Comparison of ENCODE assay signal across 13 cellular contexts in the genomic region with DNA sequence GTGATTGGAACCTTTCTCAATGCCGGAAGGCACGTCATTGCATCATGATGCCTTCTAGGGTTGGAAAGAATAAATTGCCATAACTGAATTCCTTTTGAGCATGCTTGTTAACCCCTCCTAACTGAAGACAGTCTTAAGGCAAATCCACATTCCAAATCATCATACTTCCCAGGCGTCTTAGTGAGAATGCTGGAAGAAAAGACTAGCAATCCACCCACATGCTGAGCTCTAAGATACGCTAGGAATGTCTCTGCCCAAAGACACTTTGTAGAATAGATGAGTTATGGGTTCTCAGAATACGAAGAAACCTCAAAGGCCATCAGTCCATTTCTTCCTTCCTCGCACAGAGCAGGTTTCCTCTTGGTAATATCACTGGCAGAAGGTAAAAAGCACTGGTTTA.
A peak's percentile ranks its signal among the peaks of the same experiment; 100 is the strongest.
DNase-seq lines count a peak whose midpoint lies in the region; TF ChIP-seq lines count a peak whose summit lies in the region.
"Had no signal": no experiment of that assay in that cellular context is flagged by ENCODE, and none has a peak within 500 bp of the region (broad histone marks: within the 10 kb centered on the region; RNA-seq: fewer than 3 reads in every experiment).

No MANE protein-coding gene starts in this region.

- H4K20me1 ChIP-seq in Karpas-422 (ENCODE audit: insufficient read depth, low read depth, low read length) = no peaks in the 10 kb centered on the region

- H3K27me3 ChIP-seq in HUES64 (ENCODE audit: insufficient read depth, low read length) (no peaks in the 10 kb centered on the region), esophagus muscularis mucosa (no peaks in the 10 kb centered on the region), iPS DF 6.9 (ENCODE audit: control insufficient read depth, insufficient read depth, low read length) (no peaks in the 10 kb centered on the region), Karpas-422 (ENCODE audit: low read length) (no peaks in the 10 kb centered on the region)

- H3K36me3 ChIP-seq in HUES64 (ENCODE audit: insufficient read depth, low read length) (peaks cover 5% of the 10 kb centered on the region; the same call in 1 of the 2 replicates), esophagus muscularis mucosa (no peaks in the 10 kb centered on the region), iPS DF 6.9 (ENCODE audit: control insufficient read depth, insufficient read depth, low read length) (no peaks in the 10 kb centered on the region), Karpas-422 (ENCODE audit: insufficient read depth, low read length) (no peaks in the 10 kb centered on the region)

- no peaks in the 10 kb centered on the region for H3K9me2 ChIP-seq in Karpas-422 (replicated peaks; ENCODE audit: insufficient read depth, low read length)

- H3K9ac ChIP-seq in HUES64 (ENCODE audit: low read depth, low read length) (peak overlapping the region; percentile 20; the same call in 1 of the 2 replicates), Karpas-422 (ENCODE audit: low read length) (no peak overlapping the region)

- H3K4me3 ChIP-seq in HUES64 (ENCODE audit: low read length) (no peak overlapping the region), esophagus muscularis mucosa (no peak overlapping the region), iPS DF 6.9 (ENCODE audit: low read length) (no peak overlapping the region), Karpas-422 (ENCODE audit: low read length) (no peak overlapping the region)

- peak overlapping the region; percentile 75; the same call in 1 of the 2 replicates for H3K27ac ChIP-seq in HUES64 (ENCODE audit: low read depth, low read length)
- H3K27ac ChIP-seq in esophagus muscularis mucosa (replicated peaks in 1 of 4) = no peak overlapping the region
- no peak overlapping the region for H3K27ac ChIP-seq in iPS DF 6.9 (ENCODE audit: low read length)
- no peak overlapping the region for H3K27ac ChIP-seq in Karpas-422 (ENCODE audit: low read length)
- H3K27ac ChIP-seq: C4-2B, HL-60 had no signal

- no peak for TF ChIP-seq POLR2A in esophagus muscularis mucosa (IDR thresholded peaks at IDR 0.05; ENCODE audit: low read depth)

- peak; percentile 68 for DNase-seq in esophagus muscularis mucosa (ENCODE audit: extremely low spot score)
- DNase-seq in iPS DF 6.9 (ENCODE audit: low read depth, low spot score) = peak; percentile 37
- DNase-seq in stimulated activated CD4-positive, alpha-beta T cell treated with anti-CD3 and anti-CD28 coated beads, Interleukin-4, amount 100 ng/mL, for 24 hours = no peak
- no peak for DNase-seq in effector CD4-positive, alpha-beta T cell
- no peak for DNase-seq in Karpas-422
- no peak for DNase-seq in kidney glomerular epithelial cell (lab: John Stamatoyannopoulos, UW)
- DNase-seq: AML-193; Caco-2; CD4-positive, alpha-beta T cell; HCEC 1CT had no signal

- no peak overlapping the region for H2AFZ ChIP-seq in Karpas-422 (ENCODE audit: low read length)

- 85% methylated on average over 6 of the region's 6 CpGs for WGBS in HUES64
- 83% methylated on average over 6 of the region's 6 CpGs for WGBS in esophagus muscularis mucosa
- no CpG with 5 or more reads among the region's 6 CpGs for WGBS in iPS DF 6.9 (ENCODE audit: insufficient coverage, insufficient read length)

- no peaks in the 10 kb centered on the region for H3K79me2 ChIP-seq in Karpas-422 (ENCODE audit: low read length)

- no peak for TF ChIP-seq CTCF in esophagus muscularis mucosa (IDR thresholded peaks at IDR 0.05)

- no peak overlapping the region for H3K4me2 ChIP-seq in Karpas-422 (ENCODE audit: low read depth, low read length, poor library complexity, severe bottlenecking)

- H3K4me1 ChIP-seq in HUES64 (ENCODE audit: insufficient read depth, low read length) (peaks cover 33% of the 10 kb centered on the region), esophagus muscularis mucosa (no peaks in the 10 kb centered on the region), iPS DF 6.9 (ENCODE audit: control insufficient read depth, insufficient read depth, low read length) (peaks cover 5% of the 10 kb centered on the region; the same call in 1 of the 2 replicates), Karpas-422 (ENCODE audit: low read length) (no peaks in the 10 kb centered on the region)
- H3K4me1 ChIP-seq: Caco-2 had no signal

- no peak for TF ChIP-seq EP300 in esophagus muscularis mucosa (IDR thresholded peaks at IDR 0.05)

- intact Hi-C loops in esophagus muscularis mucosa (cut with DNase I) = no loop called here

- peaks cover 12% of the 10 kb centered on the region for H3K9me3 ChIP-seq in HUES64 (ENCODE audit: insufficient read depth, low read depth, low read length)
- H3K9me3 ChIP-seq in esophagus muscularis mucosa = no peaks in the 10 kb centered on the region
- no peaks in the 10 kb centered on the region; the same call in 1 of the 2 replicates for H3K9me3 ChIP-seq in iPS DF 6.9 (ENCODE audit: control insufficient read depth, insufficient read depth, low read length)
- H3K9me3 ChIP-seq in Karpas-422 (ENCODE audit: low read length) = no peaks in the 10 kb centered on the region
- H3K9me3 ChIP-seq: Caco-2 had no signal

Comparison
In these comparisons a context has a peak if more than half of its experiments do, and no peak if none do; other contexts are left out.
1. DNase-seq: peak in esophagus muscularis mucosa (single experiment) and iPS DF 6.9 (single experiment); none in stimulated activated CD4-positive, alpha-beta T cell treated with anti-CD3 and anti-CD28 coated beads, Interleukin-4, amount 100 ng/mL, for 24 hours (single experiment), effector CD4-positive, alpha-beta T cell (single experiment), Karpas-422 (single experiment) and kidney glomerular epithelial cell (single experiment).